In the genomic region with DNA sequence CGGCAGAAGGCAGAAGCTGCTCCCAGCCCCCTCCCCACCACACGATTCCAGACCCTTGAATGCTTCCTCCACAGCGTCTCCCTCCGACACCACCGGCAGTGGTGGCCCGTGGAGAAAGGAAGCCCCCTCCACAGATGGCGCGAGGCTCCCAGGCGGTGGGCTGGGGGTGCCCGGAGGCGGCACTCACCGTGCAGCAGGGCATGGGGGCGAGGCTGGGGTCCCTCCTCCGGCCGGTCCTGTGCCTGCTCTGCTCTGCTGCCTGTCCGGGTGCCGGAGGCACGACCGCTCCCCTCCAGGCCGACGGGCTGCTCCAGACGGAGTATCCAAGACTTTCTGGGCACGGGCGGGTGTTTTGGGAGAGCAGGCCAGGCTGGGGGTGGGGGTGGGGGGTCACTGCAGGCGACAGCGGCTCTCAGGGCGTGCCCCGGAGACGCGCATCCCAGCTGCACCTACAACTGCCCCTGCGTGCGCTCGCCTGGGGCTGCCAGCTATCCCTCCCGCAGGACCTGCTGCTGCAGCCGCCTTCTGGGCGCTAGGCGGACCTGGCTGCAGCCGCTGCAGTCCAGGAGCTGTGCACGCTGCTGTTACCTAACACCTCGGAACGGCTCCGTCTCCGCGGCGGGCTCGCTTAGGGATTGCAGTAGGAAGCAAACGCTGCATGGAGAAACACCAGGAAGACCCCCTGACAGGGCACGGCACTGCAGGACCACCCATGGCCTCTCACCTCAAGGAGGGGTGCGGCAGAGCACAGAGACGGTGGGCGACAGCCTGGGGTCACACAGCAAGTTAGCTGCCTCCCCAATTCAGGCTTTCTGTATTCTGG, we compare ENCODE assay signal across 12 cellular contexts. TPM values are rescaled to one million over a fixed set of nuclear protein-coding genes. Genes with fewer than 3 reads are reported as not detected.
A peak's percentile ranks its signal among the peaks of the same experiment; 100 is the strongest.
DNase-seq lines count a peak whose midpoint lies in the region; ATAC-seq, FAIRE-seq and TF ChIP-seq lines count a peak whose summit lies in the region.
"Had no signal": no experiment of that assay in that cellular context is flagged by ENCODE, and none has a peak within 500 bp of the region (broad histone marks: within the 10 kb centered on the region; RNA-seq: fewer than 3 reads in every experiment).

No MANE protein-coding gene starts in this region.

- no peaks in the 10 kb centered on the region for H3K9me3 ChIP-seq in pancreas

- H3K4me3 ChIP-seq in pancreas = no peak overlapping the region

- H3K27ac ChIP-seq in foreskin keratinocyte = no peak overlapping the region
- no peak overlapping the region for H3K27ac ChIP-seq in pancreas
- H3K27ac ChIP-seq: 22Rv1 had no signal

- H3K4me1 ChIP-seq in foreskin keratinocyte (no peaks in the 10 kb centered on the region), pancreas (no peaks in the 10 kb centered on the region)

- DNase-seq in DMS 273 (lab: John Stamatoyannopoulos, UW; ENCODE audit: unreplicated experiment) (peak; percentile 66), DMS 273 treated with DMSO at 0.1 percent for 48 hours (lab: John Stamatoyannopoulos, UW) (no peak), NCI-H146 treated with DMSO at 0.1 percent for 48 hours (lab: John Stamatoyannopoulos, UW; ENCODE audit: unreplicated experiment) (peak; percentile 11), foreskin keratinocyte (no peak), pancreas (peak in 3 of 6 donors; percentile 36 to 78 (median 68)), D341Med (ENCODE audit: low spot score) (no peak), SW 1271 (lab: John Stamatoyannopoulos, UW) (no peak)
- DNase-seq: hypothalamus, right cardiac atrium had no signal

- FAIRE-seq in pancreas (lab: Jason Lieb, UNC) = no peak

- TF ChIP-seq CTCF in foreskin keratinocyte (conservative IDR thresholded peaks at IDR 0.05) = no peak
- no peak for TF ChIP-seq CTCF in pancreas (IDR thresholded peaks at IDR 0.05)

- WGBS in pancreas, 2 donors = 3% methylated on average over 39 to 51 of the region's 51 CpGs

- H3K27me3 ChIP-seq in foreskin keratinocyte (peaks cover 44% of the 10 kb centered on the region), pancreas (no peaks in the 10 kb centered on the region)

- intact Hi-C loops in pancreas (cut with DNase I) = no loop called here

- ATAC-seq in foreskin keratinocyte = peak; percentile 44
- ATAC-seq in pancreas = peak; percentile 48 to 83 (median 71)
- ATAC-seq in HG03571 (IDR thresholded peaks at IDR 0.05; ENCODE audit: unreplicated experiment) = no peak

- H3K36me3 ChIP-seq in pancreas = no peaks in the 10 kb centered on the region

RNA-seq across cellular contexts. Expression of a gene that starts 15.2 kb away (rescaled TPM):
- total RNA-seq in foreskin keratinocyte (not detected in 2 replicates), pancreas (not detected)
- polyA plus RNA-seq in foreskin keratinocyte (not detected in 2 replicates), pancreas (not detected)
- total RNA-seq: right cardiac atrium, T-cell had no signal
- polyA plus RNA-seq: right cardiac atrium had no signal

RNA-seq across cellular contexts. Expression of a gene that starts 28.8 kb away (rescaled TPM):
- total RNA-seq in foreskin keratinocyte = not detected in 2 replicates
- polyA plus RNA-seq in foreskin keratinocyte = not detected in 2 replicates
- total RNA-seq in pancreas = under 1 TPM in 5 of 6 donors, not detected in 1; 0.16 to 0.58 (median 0.19) TPM
- under 1 TPM; 0.23 to 0.33 TPM for polyA plus RNA-seq in pancreas
- total RNA-seq: T-cell had no signal

RNA-seq across cellular contexts. Expression of a gene that starts 38.3 kb away (rescaled TPM):
- 13.0 and 16.4 TPM in 2 replicates for total RNA-seq in foreskin keratinocyte
- polyA plus RNA-seq in foreskin keratinocyte = 7.7 and 9.0 TPM in 2 replicates
- total RNA-seq in pancreas = 10 to 100 TPM in 4 of 6 donors, 1 to 10 TPM in 2; 9.8 to 16.7 (median 10.6) TPM
- polyA plus RNA-seq in pancreas = 10 to 100 TPM; 12.6 to 14.9 TPM

Comparison
In these comparisons a context has a peak if more than half of its experiments do, and no peak if none do; other contexts are left out.
1. DNase-seq: peak in DMS 273 (single experiment) and NCI-H146 treated with DMSO at 0.1 percent for 48 hours (single experiment); none in DMS 273 treated with DMSO at 0.1 percent for 48 hours (single experiment), foreskin keratinocyte (0 of 2), D341Med (single experiment) and SW 1271 (0 of 2).